ENCODE assay signal across 10 cellular contexts in genomic region chr16:88970539-88971065, GRCh38.
"Had no signal": no experiment of that assay in that cellular context is flagged by ENCODE, and none has a peak within 500 bp of the region (broad histone marks: within the 10 kb centered on the region; RNA-seq: fewer than 3 reads in every experiment).

No MANE protein-coding gene starts in this region.

- H3K36me3 ChIP-seq: gastroesophageal sphincter, right lobe of liver had no signal

- H3K27me3 ChIP-seq: right lobe of liver had no signal

- H3K36me3 Mint-ChIP-seq: activated naive CD4-positive, alpha-beta T cell treated with anti-CD3 and anti-CD28 coated beads, Interleukin-2, amount 10 ng/mL, durations not matched to agents 7 days and 5 days had no signal

- H3K9me3 ChIP-seq: gastroesophageal sphincter, right lobe of liver had no signal

- H3K27ac Mint-ChIP-seq: activated naive CD4-positive, alpha-beta T cell treated with anti-CD3 and anti-CD28 coated beads, Interleukin-2, amount 10 ng/mL, durations not matched to agents 7 days and 5 days; activated T-helper 2 cell treated with anti-CD3 and anti-CD28 coated beads, Interferon-gamma antibody, Interleukin-2, Interleukin-4, amounts not matched to agents 10 μg/mL and 5 μg/mL and 100 μg/mL, durations not matched to agents 14 hours and 24 hours and 36 hours; progenitor cell of endocrine pancreas; stimulated activated naive CD8-positive, alpha-beta T cell treated with anti-CD3 and anti-CD28 coated beads, Interleukin-15, amount 100 ng/mL, for 72 hours; T-helper 1 cell treated with Interleukin-12 subunit alpha and Interleukin-12 subunit beta and Interleukin-4 antibody, amounts not matched to agents 30 μg/mL and 1 μg/mL, for 36 hours had no signal

- FAIRE-seq: keratinocyte had no signal

- ATAC-seq: gastroesophageal sphincter; right lobe of liver; stimulated activated naive CD8-positive, alpha-beta T cell treated with anti-CD3 and anti-CD28 coated beads, Interleukin-15, amount 100 ng/mL, for 72 hours had no signal

- DNase-seq: activated CD4-positive, CD25-positive, alpha-beta regulatory T cell; activated naive CD4-positive, alpha-beta T cell treated with anti-CD3 and anti-CD28 coated beads, Interleukin-2, amount 10 ng/mL, durations not matched to agents 7 days and 5 days; right lobe of liver; stimulated activated naive CD8-positive, alpha-beta T cell treated with anti-CD3 and anti-CD28 coated beads, Interleukin-15, amount 100 ng/mL, for 72 hours had no signal

- H3K4me3 Mint-ChIP-seq: activated naive CD4-positive, alpha-beta T cell treated with anti-CD3 and anti-CD28 coated beads, Interleukin-2, amount 10 ng/mL, durations not matched to agents 7 days and 5 days; central memory CD8-positive, alpha-beta T cell; stimulated activated naive CD8-positive, alpha-beta T cell treated with anti-CD3 and anti-CD28 coated beads, Interleukin-15, amount 100 ng/mL, for 72 hours; T-helper 1 cell treated with Interleukin-12 subunit alpha and Interleukin-12 subunit beta and Interleukin-4 antibody, amounts not matched to agents 30 μg/mL and 1 μg/mL, for 36 hours had no signal

- H3K9me3 Mint-ChIP-seq: activated naive CD4-positive, alpha-beta T cell treated with anti-CD3 and anti-CD28 coated beads, Interleukin-2, amount 10 ng/mL, durations not matched to agents 7 days and 5 days; activated T-helper 2 cell treated with anti-CD3 and anti-CD28 coated beads, Interferon-gamma antibody, Interleukin-2, Interleukin-4, amounts not matched to agents 10 μg/mL and 5 μg/mL and 100 μg/mL, durations not matched to agents 14 hours and 24 hours and 36 hours; central memory CD8-positive, alpha-beta T cell; stimulated activated naive CD8-positive, alpha-beta T cell treated with anti-CD3 and anti-CD28 coated beads, Interleukin-15, amount 100 ng/mL, for 72 hours; T-helper 1 cell treated with Interleukin-12 subunit alpha and Interleukin-12 subunit beta and Interleukin-4 antibody, amounts not matched to agents 30 μg/mL and 1 μg/mL, for 36 hours had no signal

- H3K4me1 ChIP-seq: gastroesophageal sphincter, right lobe of liver had no signal

- H3K4me1 Mint-ChIP-seq: central memory CD8-positive, alpha-beta T cell had no signal

- H3K27ac ChIP-seq: gastroesophageal sphincter, right lobe of liver had no signal

- H3K4me3 ChIP-seq: gastroesophageal sphincter, right lobe of liver had no signal
